In genomic region chr20:63552481-63553249, GRCh38 we compare ENCODE assay signal across 8 cellular contexts. TPM values are rescaled to one million over a fixed set of nuclear protein-coding genes. Genes with fewer than 3 reads are reported as not detected.
DNase-seq lines count a peak whose midpoint lies in the region; ATAC-seq, FAIRE-seq and TF ChIP-seq lines count a peak whose summit lies in the region.

No MANE protein-coding gene starts in this region.

- H3K4me3 ChIP-seq in small intestine (ENCODE audit: low read depth in 1 of 2, low read length in 2 of 2) = no peak overlapping the region

- H3K4me1 ChIP-seq in small intestine (ENCODE audit: control insufficient read depth in 2 of 2, insufficient read depth in 1 of 2, low read depth in 1 of 2, low read length in 1 of 2) = no peaks in the 10 kb centered on the region

- intact Hi-C loops in left colon (cut with DNase I, micrococcal nuclease) = loop anchor here in 1 of 2 donors (10.0 kb wide), 1 partner anchor 92 kb away; no protein-coding TSS in a partner anchor

- no peaks in the 10 kb centered on the region for H3K9me3 ChIP-seq in small intestine (ENCODE audit: control insufficient read depth, low read depth)

- H3K27ac ChIP-seq in small intestine (ENCODE audit: low read depth in 1 of 2, low read length in 1 of 2) = no peak overlapping the region

- peak; percentile 34 for DNase-seq in EL
- peak; percentile 34 for DNase-seq in T follicular helper cell (ENCODE audit: low read depth)
- DNase-seq in erythroblast (lab: John Stamatoyannopoulos, UW) = peak; percentile 23 to 40
- no peak for DNase-seq in left colon
- DNase-seq in small intestine = no peak

- H3K36me3 ChIP-seq in small intestine (ENCODE audit: control insufficient read depth in 2 of 2, insufficient read depth in 2 of 2, low read length in 2 of 2) = no peaks in the 10 kb centered on the region

- FAIRE-seq in small intestine (lab: Jason Lieb, UNC) = no peak

- 25 to 30% (median 28%) methylated on average over 14 to 15 of the region's 15 CpGs for WGBS in small intestine, 3 donors

- ATAC-seq in HG02759 (IDR thresholded peaks at IDR 0.05; ENCODE audit: unreplicated experiment) (peak; percentile 25), left colon (no peak), HG02938 (IDR thresholded peaks at IDR 0.05; ENCODE audit: unreplicated experiment) (no peak), HG02885 (IDR thresholded peaks at IDR 0.05; ENCODE audit: poor library complexity, unreplicated experiment) (no peak)

- H3K27me3 ChIP-seq in small intestine (ENCODE audit: control insufficient read depth in 2 of 2, insufficient read depth in 2 of 2, low read length in 2 of 2) = peaks cover 0 to 5% of the 10 kb centered on the region in 2 donors

- no peak for TF ChIP-seq POLR2A in erythroblast (IDR thresholded peaks at IDR 0.05; ENCODE audit: low read length)

RNA-seq across cellular contexts. Expression of gene FNDC11, which starts 1.3 kb away (rescaled TPM):
- under 1 TPM in 1 of 2 donors, not detected in 1; 0.42 TPM for total RNA-seq in left colon
- under 1 TPM in 1 of 3 donors, not detected in 2; 0.25 TPM for polyA plus RNA-seq in small intestine

RNA-seq across cellular contexts. Expression of gene SRMS, which starts 5.1 kb away (rescaled TPM):
- 1 to 10 TPM; 2.4 to 4.6 TPM for total RNA-seq in left colon
- not detected for polyA plus RNA-seq in small intestine

RNA-seq across cellular contexts. Expression of gene PTK6, which starts 15.5 kb away (rescaled TPM):
- 100 to 1,000 TPM in 1 of 2 donors, 10 to 100 TPM in 1; 85.7 to 117 TPM for total RNA-seq in left colon
- 10 to 100 TPM; 12.3 to 87.0 (median 82.7) TPM for polyA plus RNA-seq in small intestine

RNA-seq across cellular contexts. Expression of gene HELZ2, which starts 21.4 kb away (rescaled TPM):
- 10 to 100 TPM; 39.2 to 43.0 TPM for total RNA-seq in left colon
- polyA plus RNA-seq in small intestine = 10 to 100 TPM in 1 of 3 donors, 1 to 10 TPM in 2; 3.8 to 13.8 (median 5.1) TPM

RNA-seq across cellular contexts. Expression of gene PPDPF, which starts 32.1 kb away (rescaled TPM):
- 100 to 1,000 TPM; 554 to 564 TPM for total RNA-seq in left colon
- polyA plus RNA-seq in small intestine = 100 to 1,000 TPM; 287 to 356 (median 302) TPM

Comparison
In these comparisons a context has a peak if more than half of its experiments do, and no peak if none do; other contexts are left out.
1. DNase-seq: peak in EL (single experiment), T follicular helper cell (single experiment) and erythroblast (2 of 2); none in left colon (0 of 2) and small intestine (single experiment).